Comparison of ENCODE assay signal across 12 cellular contexts in genomic region chr19:38376576-38376975, GRCh38. TPM values are rescaled to one million over a fixed set of nuclear protein-coding genes. Genes with fewer than 3 reads are reported as not detected.
DNase-seq lines count a peak whose midpoint lies in the region; ATAC-seq and TF ChIP-seq lines count a peak whose summit lies in the region.
"Had no signal": no experiment of that assay in that cellular context is flagged by ENCODE, and none has a peak within 500 bp of the region (broad histone marks: within the 10 kb centered on the region; RNA-seq: fewer than 3 reads in every experiment).

No MANE protein-coding gene starts in this region.

- H3K36me3 ChIP-seq in SK-N-SH (replicated peaks in 1 of 2; ENCODE audit: control insufficient read depth in 1 of 2, insufficient read depth in 2 of 2, low read length in 1 of 2) (peaks cover 17 to 21% of the 10 kb centered on the region in 2 experiments), mammary epithelial cell (ENCODE audit: insufficient read depth, low read length) (peaks cover 25% of the 10 kb centered on the region), left lung (peaks cover 0 to 55% of the 10 kb centered on the region in 2 donors), esophagus squamous epithelium (peaks cover 11 to 57% (median 13%) of the 10 kb centered on the region in 3 donors)

- TF ChIP-seq CTCF in SK-N-SH (IDR thresholded peaks at IDR 0.05) (no peak), mammary epithelial cell (conservative IDR thresholded peaks at IDR 0.05 in 1 of 2, IDR thresholded peaks at IDR 0.05 in 1 of 2; ENCODE audit: extremely low read depth in 1 of 2, insufficient read depth in 1 of 2, low read depth in 1 of 2, low read length in 2 of 2) (no peak), osteocyte (IDR thresholded peaks at IDR 0.05) (no peak), left lung (IDR thresholded peaks at IDR 0.05) (no peak), esophagus squamous epithelium (IDR thresholded peaks at IDR 0.05) (no peak)

- no peaks in the 10 kb centered on the region for H3K27me3 ChIP-seq in SK-N-SH (ENCODE audit: insufficient read depth)
- no peaks in the 10 kb centered on the region for H3K27me3 ChIP-seq in mammary epithelial cell (ENCODE audit: insufficient read depth, low read length)
- H3K27me3 ChIP-seq in left lung, result no peaks in the 10 kb centered on the region
- no peaks in the 10 kb centered on the region for H3K27me3 ChIP-seq in esophagus squamous epithelium

- H3K9me3 Mint-ChIP-seq in IgD-negative memory B cell, result no peaks in the 10 kb centered on the region
- H3K9me3 Mint-ChIP-seq in osteocyte (ENCODE audit: unreplicated experiment), result no peaks in the 10 kb centered on the region

- no peak overlapping the region for H3K27ac ChIP-seq in SK-N-SH (ENCODE audit: low read depth in 2 of 2, low read length in 1 of 2)
- H3K27ac ChIP-seq in mammary epithelial cell (ENCODE audit: insufficient read depth, low read depth, low read length), result no peak overlapping the region
- no peak overlapping the region for H3K27ac ChIP-seq in left lung
- no peak overlapping the region for H3K27ac ChIP-seq in esophagus squamous epithelium

- H3K4me1 Mint-ChIP-seq in IgD-negative memory B cell (peaks cover 12 to 23% (median 20%) of the 10 kb centered on the region in 3 donors), osteocyte (ENCODE audit: unreplicated experiment) (peaks cover 24% of the 10 kb centered on the region)

- POLR2A ChIA-PET in SK-N-SH (lab: Yijun Ruan, JAX), result interaction anchor here (2.2 to 3.6 kb wide), 2 partner anchors 9 to 11 kb away, joined by 6 to 29 read pairs; partner anchors contain the start of genes GGN and SPRED3

- H4K20me1 ChIP-seq in SK-N-SH (ENCODE audit: insufficient read depth), result peaks cover 26% of the 10 kb centered on the region
- H4K20me1 ChIP-seq in mammary epithelial cell (ENCODE audit: insufficient read depth, low read length), result no peaks in the 10 kb centered on the region

- dilution Hi-C loops in mammary epithelial cell (cut with HindIII; ENCODE audit: low sequenced_read_pairs), result no loop called here

- TF ChIP-seq POLR2A in esophagus squamous epithelium (IDR thresholded peaks at IDR 0.05), result no peak

- no peak for DNase-seq in SK-N-SH
- no peak for DNase-seq in mammary epithelial cell
- DNase-seq in osteocyte (ENCODE audit: extremely low spot score, unreplicated experiment), result no peak
- no peak for DNase-seq in left lung
- no peak for DNase-seq in esophagus squamous epithelium (lab: John Stamatoyannopoulos, UW)
- DNase-seq: activated CD8-positive, alpha-beta memory T cell treated with anti-CD3 and anti-CD28 coated beads for 24 hours; cerebellar nuclear complex; NCI-H187 treated with DMSO at 0.1 percent for 48 hours had no signal

- H3K9ac ChIP-seq in SK-N-SH (no peak overlapping the region), mammary epithelial cell (ENCODE audit: insufficient read depth, low read length) (no peak overlapping the region)

- H2AFZ ChIP-seq in SK-N-SH (ENCODE audit: low read depth) (no peak overlapping the region), mammary epithelial cell (ENCODE audit: low read depth, low read length) (no peak overlapping the region)

- H3K27me3 Mint-ChIP-seq in IgD-negative memory B cell (no peaks in the 10 kb centered on the region), osteocyte (ENCODE audit: unreplicated experiment) (peaks cover 2% of the 10 kb centered on the region)

- H3K79me2 ChIP-seq in SK-N-SH (ENCODE audit: insufficient read depth) (peaks cover 56% of the 10 kb centered on the region), mammary epithelial cell (ENCODE audit: insufficient read depth, low read length) (peaks cover 49% of the 10 kb centered on the region)

- ATAC-seq in SK-N-SH treated with all-trans-retinoic acid at 6 μM for 48 hours (no peak), HG03108 (IDR thresholded peaks at IDR 0.05; ENCODE audit: unreplicated experiment) (no peak), left lung (no peak)

- no TSS peak for BruUV-seq in mammary epithelial cell (replicated peaks; lab: Mats Ljungman, UMichigan)

- H3K4me2 ChIP-seq in SK-N-SH, result peak overlapping the region; percentile 78
- peak overlapping the region; percentile 86 for H3K4me2 ChIP-seq in mammary epithelial cell (ENCODE audit: insufficient read depth, low read depth, low read length)

- no peak for TF ChIP-seq EP300 in SK-N-SH (IDR thresholded peaks at IDR 0.05; ENCODE audit: borderline replicate concordance in 1 of 2, low read depth in 1 of 2, low read length in 1 of 2)

- intact Hi-C loops in mammary epithelial cell (cut with micrococcal nuclease), result no loop called here
- intact Hi-C loops in left lung (cut with DNase I), result no loop called here
- intact Hi-C loops in esophagus squamous epithelium (cut with DNase I), result no loop called here

- CTCF ChIA-PET in SK-N-SH (lab: Yijun Ruan, JAX), result interaction anchor here (1.2 to 2.8 kb wide), 4 partner anchors 8 to 41 kb away, joined by 4 to 11 read pairs (median 8); partner anchors contain the start of genes CATSPERG, FAM98C and GGN
- CTCF ChIA-PET in mammary epithelial cell (lab: Charles Lee; ENCODE audit: low non-redundant PET), result no interaction called here

- H3K4me3 Mint-ChIP-seq in IgD-negative memory B cell (peak overlapping the region in 3 of 4 donors; percentile 80 to 99 (median 99)), osteocyte (ENCODE audit: unreplicated experiment) (peak overlapping the region; percentile 100)

- 76% methylated on average over 3 of the region's 3 CpGs for WGBS in SK-N-SH (ENCODE audit: low lambda C conversion rate)
- whole genome bisulfite sequencing in mammary epithelial cell (ENCODE audit: low coverage, missing lambda C conversion rate), result 90% methylated on average over 2 of the region's 3 CpGs
- 74% methylated on average over 3 of the region's 3 CpGs for WGBS in esophagus squamous epithelium, 2 donors

- in situ Hi-C loops in mammary epithelial cell (cut with MboI; ENCODE audit: low sequenced_read_pairs in 2 of 2), result no loop called here

- H3K36me3 Mint-ChIP-seq in IgD-negative memory B cell, result peaks cover 17% of the 10 kb centered on the region
- peaks cover 11% of the 10 kb centered on the region for H3K36me3 Mint-ChIP-seq in osteocyte (ENCODE audit: unreplicated experiment)

- TF ChIP-seq RAD21 in SK-N-SH (IDR thresholded peaks at IDR 0.05; ENCODE audit: low read length), result no peak

- H3F3A ChIP-seq in SK-N-SH (replicated peaks; ENCODE audit: insufficient read depth), result no peaks in the 10 kb centered on the region

- H3K4me1 ChIP-seq in SK-N-SH (ENCODE audit: control insufficient read depth in 1 of 2, insufficient read depth in 2 of 2, low read depth in 1 of 2, low read length in 1 of 2), result peaks cover 6 to 14% of the 10 kb centered on the region in 2 experiments; a peak in 3 of 4 replicates
- H3K4me1 ChIP-seq in mammary epithelial cell (ENCODE audit: insufficient read depth, low read length), result peaks cover 14% of the 10 kb centered on the region
- peaks cover 13 to 26% of the 10 kb centered on the region in 2 donors for H3K4me1 ChIP-seq in left lung
- peaks cover 11 to 31% (median 25%) of the 10 kb centered on the region in 3 donors for H3K4me1 ChIP-seq in esophagus squamous epithelium

- H3K4me3 ChIP-seq in SK-N-SH (ENCODE audit: low read depth in 2 of 2, low read length in 1 of 2), result peak overlapping the region in 1 of 2 experiments; percentile 91; a peak in 2 of 4 replicates
- H3K4me3 ChIP-seq in mammary epithelial cell (replicated peaks in 1 of 3; ENCODE audit: insufficient read depth in 1 of 3, low read depth in 2 of 3, low read length in 3 of 3), result no peak overlapping the region
- peak overlapping the region in 1 of 2 donors; percentile 92 for H3K4me3 ChIP-seq in left lung
- H3K4me3 ChIP-seq in esophagus squamous epithelium, result no peak overlapping the region

- no peaks in the 10 kb centered on the region for H3K9me2 ChIP-seq in SK-N-SH

- H3K27ac Mint-ChIP-seq in IgD-negative memory B cell (peak overlapping the region in 2 of 3 donors; percentile 19 to 67), osteocyte (ENCODE audit: unreplicated experiment) (no peak overlapping the region)

- H3K9me3 ChIP-seq in SK-N-SH (no peaks in the 10 kb centered on the region), mammary epithelial cell (replicated peaks; ENCODE audit: insufficient read depth, low read length) (no peaks in the 10 kb centered on the region), left lung (no peaks in the 10 kb centered on the region), esophagus squamous epithelium (no peaks in the 10 kb centered on the region)

RNA-seq across cellular contexts. Expression of gene PSMD8, which starts 2.2 kb away (rescaled TPM):
- 400 and 453 TPM in 2 replicates for polyA plus RNA-seq in SK-N-SH (2012; rRNA removed)
- polyA plus RNA-seq in SK-N-SH (2012; cell fraction: cytosol; rRNA removed), result 207 and 336 TPM in 2 replicates
- polyA plus RNA-seq in SK-N-SH (2012; cell fraction: nucleus; rRNA removed), result 110 and 206 TPM in 2 replicates
- polyA plus RNA-seq in IgD-negative memory B cell, result 191 TPM
- total RNA-seq in mammary epithelial cell, result 100 to 1,000 TPM; 247 to 401 TPM
- 458 TPM for polyA plus RNA-seq in mammary epithelial cell
- polyA minus RNA-seq in mammary epithelial cell, result 202 TPM
- total RNA-seq in osteocyte, result 162 and 166 TPM in 2 replicates
- 100 to 1,000 TPM; 140 to 173 TPM for total RNA-seq in left lung
- 100 to 1,000 TPM; 172 to 231 (median 197) TPM for total RNA-seq in esophagus squamous epithelium

RNA-seq across cellular contexts. Expression of gene GGN, which starts 11.3 kb away (rescaled TPM):
- 0.48 and 0.52 TPM in 2 replicates for polyA plus RNA-seq in SK-N-SH (2012; rRNA removed)
- 0.37 and 0.63 TPM in 2 replicates for polyA plus RNA-seq in SK-N-SH (2012; cell fraction: cytosol; rRNA removed)
- 2.0 and 4.0 TPM in 2 replicates for polyA plus RNA-seq in SK-N-SH (2012; cell fraction: nucleus; rRNA removed)
- polyA plus RNA-seq in IgD-negative memory B cell, result not detected
- under 1 TPM; 0.17 to 0.68 TPM for total RNA-seq in mammary epithelial cell
- not detected for polyA plus RNA-seq in mammary epithelial cell
- not detected for polyA minus RNA-seq in mammary epithelial cell
- 2.1 and 2.3 TPM in 2 replicates for total RNA-seq in osteocyte
- total RNA-seq in left lung, result under 1 TPM; 0.34 to 0.52 TPM
- total RNA-seq in esophagus squamous epithelium, result under 1 TPM in 1 of 4 donors, not detected in 3; 0.15 TPM

RNA-seq across cellular contexts. Expression of gene SPRED3, which starts 11.9 kb away (rescaled TPM):
- polyA plus RNA-seq in SK-N-SH (2012; rRNA removed) (10.5 and 11.1 TPM in 2 replicates), IgD-negative memory B cell (not detected), mammary epithelial cell (0.43 TPM)
- 4.3 and 5.6 TPM in 2 replicates for polyA plus RNA-seq in SK-N-SH (2012; cell fraction: cytosol; rRNA removed)
- 50.6 and 58.3 TPM in 2 replicates for polyA plus RNA-seq in SK-N-SH (2012; cell fraction: nucleus; rRNA removed)
- total RNA-seq in mammary epithelial cell (1 to 10 TPM in 1 of 2 donors, under 1 TPM in 1; 0.83 to 6.1 TPM), osteocyte (5.9 and 6.0 TPM in 2 replicates), left lung (1 to 10 TPM in 1 of 2 donors, under 1 TPM in 1; 0.93 to 1.9 TPM), esophagus squamous epithelium (under 1 TPM in 3 of 4 donors, not detected in 1; 0.15 to 0.38 (median 0.35) TPM)
- 0.36 TPM for polyA minus RNA-seq in mammary epithelial cell

RNA-seq across cellular contexts. Expression of gene FAM98C, which starts 26.3 kb away (rescaled TPM):
- polyA plus RNA-seq in SK-N-SH (2012; rRNA removed), result 24.9 and 26.7 TPM in 2 replicates
- 10.6 and 16.0 TPM in 2 replicates for polyA plus RNA-seq in SK-N-SH (2012; cell fraction: cytosol; rRNA removed)
- 64.7 and 94.3 TPM in 2 replicates for polyA plus RNA-seq in SK-N-SH (2012; cell fraction: nucleus; rRNA removed)
- polyA plus RNA-seq in IgD-negative memory B cell, result 26.2 TPM
- 10 to 100 TPM; 10.5 to 14.9 TPM for total RNA-seq in mammary epithelial cell
- polyA plus RNA-seq in mammary epithelial cell, result 9.2 TPM
- 19.3 TPM for polyA minus RNA-seq in mammary epithelial cell
- total RNA-seq in osteocyte, result 19.4 and 22.7 TPM in 2 replicates
- 10 to 100 TPM; 13.8 to 17.3 TPM for total RNA-seq in left lung
- total RNA-seq in esophagus squamous epithelium, result 10 to 100 TPM; 14.4 to 40.0 (median 21.2) TPM

RNA-seq across cellular contexts. Expression of gene CATSPERG, which starts 40.9 kb away (rescaled TPM):
- 2.0 and 2.1 TPM in 2 replicates for polyA plus RNA-seq in SK-N-SH (2012; rRNA removed)
- polyA plus RNA-seq in SK-N-SH (2012; cell fraction: cytosol; rRNA removed), result 0.57 and 0.60 TPM in 2 replicates
- 10.1 and 11.7 TPM in 2 replicates for polyA plus RNA-seq in SK-N-SH (2012; cell fraction: nucleus; rRNA removed)
- polyA plus RNA-seq in IgD-negative memory B cell, result 1.6 TPM
- total RNA-seq in mammary epithelial cell, result 1 to 10 TPM in 1 of 2 donors, under 1 TPM in 1; 0.83 to 2.8 TPM
- 0.96 TPM for polyA plus RNA-seq in mammary epithelial cell
- not detected for polyA minus RNA-seq in mammary epithelial cell
- total RNA-seq in osteocyte, result 6.8 and 7.2 TPM in 2 replicates
- 1 to 10 TPM; 7.6 to 9.6 TPM for total RNA-seq in left lung
- total RNA-seq in esophagus squamous epithelium, result 1 to 10 TPM in 2 of 4 donors, under 1 TPM in 2; 0.19 to 5.3 (median 1.1) TPM
- total RNA-seq: RPMI7951 had no signal
